20 cellular contexts compared by ENCODE assay signal in genomic region chr10:71606721-71607430, GRCh38.
"Had no signal": no experiment of that assay in that cellular context is flagged by ENCODE, and none has a peak within 500 bp of the region (broad histone marks: within the 10 kb centered on the region; RNA-seq: fewer than 3 reads in every experiment).

No MANE protein-coding gene starts in this region.

- ATAC-seq: esophagus mucosa; heart right ventricle; left lobe of liver; mucosa of descending colon; naive thymus-derived CD8-positive, alpha-beta T cell; stimulated activated naive CD8-positive, alpha-beta T cell treated with anti-CD3 and anti-CD28 coated beads, Interleukin-15, Interleukin-2, amounts not matched to agents 100 U/mL and 50 U/mL, for 24 hours had no signal

- H3K4me1 ChIP-seq: right atrium auricular region, sigmoid colon, suprapubic skin, vagina had no signal

- H3K36me3 ChIP-seq: heart right ventricle, right atrium auricular region, sigmoid colon, suprapubic skin, thyroid gland, upper lobe of left lung, vagina had no signal

- H3K4me3 Mint-ChIP-seq: naive thymus-derived CD8-positive, alpha-beta T cell; neural crest cell had no signal

- H3K27me3 ChIP-seq: heart right ventricle, suprapubic skin, thyroid gland, upper lobe of left lung, vagina had no signal

- H3K9me3 Mint-ChIP-seq: naive thymus-derived CD8-positive, alpha-beta T cell; neural crest cell had no signal

- H3K4me3 ChIP-seq: heart right ventricle, mucosa of descending colon, right atrium auricular region, sigmoid colon, skin epidermis, suprapubic skin, thyroid gland, upper lobe of left lung, vagina had no signal

- H3K9me3 ChIP-seq: heart right ventricle, mucosa of descending colon, right atrium auricular region, sigmoid colon, suprapubic skin, thyroid gland, upper lobe of left lung, vagina had no signal

- DNase-seq: dermis blood vessel endothelial cell; effector CD4-positive, alpha-beta T cell; heart right ventricle; hypothalamus; kidney glomerular epithelial cell; mucosa of descending colon; naive thymus-derived CD8-positive, alpha-beta T cell; sigmoid colon; stimulated activated CD4-positive, alpha-beta T cell treated with anti-CD3 and anti-CD28 coated beads, Interleukin-12 subunit alpha, Interleukin-12 subunit beta, amount 100 ng/mL, for 4 hours; stimulated activated CD4-positive, alpha-beta T cell treated with anti-CD3 and anti-CD28 coated beads, Interleukin-2, amount 100 ng/mL, for 48 hours; stimulated activated naive CD8-positive, alpha-beta T cell treated with anti-CD3 and anti-CD28 coated beads, Interleukin-15, Interleukin-2, amounts not matched to agents 100 U/mL and 50 U/mL, for 24 hours; thyroid gland; upper lobe of left lung had no signal

- H3K36me3 Mint-ChIP-seq: naive thymus-derived CD8-positive, alpha-beta T cell had no signal

- H3K27ac ChIP-seq: heart right ventricle, right atrium auricular region, sigmoid colon, skin epidermis, suprapubic skin, thyroid gland, upper lobe of left lung, vagina had no signal
